ENCODE assay signal across 10 cellular contexts in genomic region chr2:96258393-96259022, GRCh38. TPM values are rescaled to one million over a fixed set of nuclear protein-coding genes. Genes with fewer than 3 reads are reported as not detected.
DNase-seq lines count a peak whose midpoint lies in the region; ATAC-seq, FAIRE-seq and TF ChIP-seq lines count a peak whose summit lies in the region.
"Had no signal": no experiment of that assay in that cellular context is flagged by ENCODE, and none has a peak within 500 bp of the region (broad histone marks: within the 10 kb centered on the region; RNA-seq: fewer than 3 reads in every experiment).

No MANE protein-coding gene starts in this region.

- WGBS in heart left ventricle, 4 donors: 60 to 72% (median 66%) methylated on average over 6 of the region's 6 CpGs

- intact Hi-C loops in activated B cell treated with CpG ODN at 0.5 μM for 24 hours (cut with micrococcal nuclease) (no loop called here), heart left ventricle (cut with DNase I) (loop anchor here in 1 of 10 donors (2.0 kb wide), 1 partner anchor 50 kb away; the partner anchor contains the start of gene STARD7), Calu3 (cut with micrococcal nuclease; ENCODE audit: unreplicated experiment) (no loop called here)

- FAIRE-seq in HTR-8/SVneo (lab: Jason Lieb, UNC): no peak

- H3K36me3 ChIP-seq in CD4-positive, CD25-positive, alpha-beta regulatory T cell (ENCODE audit: control insufficient read depth, insufficient read depth, low read length): peaks cover 63% of the 10 kb centered on the region
- H3K36me3 ChIP-seq in heart left ventricle: peaks cover 0 to 62% (median 55%) of the 10 kb centered on the region in 9 donors

- POLR2A ChIA-PET in activated B cell treated with CpG ODN at 0.5 μM for 24 hours (lab: Charles Lee): interaction anchor here (1.1 to 4.7 kb wide), 3 partner anchors 10 to 53 kb away, joined by 3 to 40 read pairs (median 4); partner anchors contain the start of gene STARD7

- no TSS peak for BruUV-seq in Calu3 (replicated peaks; lab: Mats Ljungman, UMichigan)

- H3K9me3 ChIP-seq in CD4-positive, CD25-positive, alpha-beta regulatory T cell (ENCODE audit: control insufficient read depth in 2 of 2, low read length in 2 of 2): no peaks in the 10 kb centered on the region
- no peaks in the 10 kb centered on the region for H3K9me3 ChIP-seq in heart left ventricle

- peak overlapping the region in 1 of 4 donors; percentile 24 for H3K4me3 Mint-ChIP-seq in CD4-positive, CD25-positive, alpha-beta regulatory T cell
- no peak overlapping the region for H3K4me3 Mint-ChIP-seq in activated B cell treated with CpG ODN at 0.5 μM for 24 hours
- H3K4me3 Mint-ChIP-seq in progenitor cell of endocrine pancreas (ENCODE audit: low read depth): no peak overlapping the region
- no peak overlapping the region for H3K4me3 Mint-ChIP-seq in Calu3 (ENCODE audit: low read depth, unreplicated experiment)
- H3K4me3 Mint-ChIP-seq: CD8-positive, alpha-beta memory T cell had no signal

- H3K9me3 Mint-ChIP-seq in CD4-positive, CD25-positive, alpha-beta regulatory T cell: no peaks in the 10 kb centered on the region
- H3K9me3 Mint-ChIP-seq in activated B cell treated with CpG ODN at 0.5 μM for 24 hours: no peaks in the 10 kb centered on the region
- H3K9me3 Mint-ChIP-seq in progenitor cell of endocrine pancreas (ENCODE audit: low read depth): no peaks in the 10 kb centered on the region
- no peaks in the 10 kb centered on the region for H3K9me3 Mint-ChIP-seq in Calu3 (ENCODE audit: low read depth, unreplicated experiment)
- H3K9me3 Mint-ChIP-seq: CD8-positive, alpha-beta memory T cell had no signal

- CTCF ChIA-PET in activated B cell treated with CpG ODN at 0.5 μM for 24 hours (lab: Charles Lee): interaction anchor here (1.0 to 4.2 kb wide), 3 partner anchors 24 to 84 kb away, joined by 3 to 22 read pairs (median 4); no protein-coding TSS in a partner anchor
- CTCF ChIA-PET in Calu3 (lab: Charles Lee): no interaction called here

- H3K27ac Mint-ChIP-seq in CD4-positive, CD25-positive, alpha-beta regulatory T cell: peak overlapping the region in 2 of 3 donors; percentile 76 to 80
- H3K27ac Mint-ChIP-seq in activated B cell treated with CpG ODN at 0.5 μM for 24 hours (peak overlapping the region; percentile 80), progenitor cell of endocrine pancreas (peak overlapping the region; percentile 67), Calu3 (ENCODE audit: unreplicated experiment) (no peak overlapping the region)

- peaks cover 5% of the 10 kb centered on the region for H3K27me3 Mint-ChIP-seq in CD4-positive, CD25-positive, alpha-beta regulatory T cell
- no peaks in the 10 kb centered on the region for H3K27me3 Mint-ChIP-seq in activated B cell treated with CpG ODN at 0.5 μM for 24 hours
- H3K27me3 Mint-ChIP-seq in progenitor cell of endocrine pancreas: no peaks in the 10 kb centered on the region
- no peaks in the 10 kb centered on the region for H3K27me3 Mint-ChIP-seq in Calu3 (ENCODE audit: unreplicated experiment)
- H3K27me3 Mint-ChIP-seq: CD8-positive, alpha-beta memory T cell had no signal

- ATAC-seq in CD4-positive, CD25-positive, alpha-beta regulatory T cell (ENCODE audit: low read depth in 2 of 2): no peak
- ATAC-seq in activated B cell treated with CpG ODN at 0.5 μM for 24 hours (ENCODE audit: low read depth) (no peak), heart left ventricle (peak; percentile 42 to 64 (median 48))

- no peaks in the 10 kb centered on the region for H3K27me3 ChIP-seq in CD4-positive, CD25-positive, alpha-beta regulatory T cell (ENCODE audit: control insufficient read depth, insufficient read depth, low read length)
- no peaks in the 10 kb centered on the region for H3K27me3 ChIP-seq in heart left ventricle

- H3K4me1 Mint-ChIP-seq in CD4-positive, CD25-positive, alpha-beta regulatory T cell: peaks cover 17 to 77% (median 44%) of the 10 kb centered on the region in 4 donors
- H3K4me1 Mint-ChIP-seq in activated B cell treated with CpG ODN at 0.5 μM for 24 hours: peaks cover 84% of the 10 kb centered on the region
- peaks cover 17% of the 10 kb centered on the region for H3K4me1 Mint-ChIP-seq in progenitor cell of endocrine pancreas (ENCODE audit: low read depth)
- peaks cover 19% of the 10 kb centered on the region for H3K4me1 Mint-ChIP-seq in Calu3 (ENCODE audit: low read depth, unreplicated experiment)

- H3K4me3 ChIP-seq in CD4-positive, CD25-positive, alpha-beta regulatory T cell (ENCODE audit: low read depth, low read length): no peak overlapping the region
- H3K4me3 ChIP-seq in heart left ventricle: no peak overlapping the region

- no peak overlapping the region for H3K27ac ChIP-seq in CD4-positive, CD25-positive, alpha-beta regulatory T cell (ENCODE audit: insufficient read depth, low read length, poor library complexity, severe bottlenecking)
- H3K27ac ChIP-seq in heart left ventricle: peak overlapping the region; percentile 62 to 96 (median 92)

- TF ChIP-seq POLR2A in heart left ventricle (IDR thresholded peaks at IDR 0.05): no peak

- DNase-seq in CD4-positive, CD25-positive, alpha-beta regulatory T cell: no peak
- no peak for DNase-seq in activated B cell treated with CpG ODN at 0.5 μM for 24 hours
- peak in 3 of 5 donors; percentile 42 to 62 (median 45) for DNase-seq in heart left ventricle
- DNase-seq in progenitor cell of endocrine pancreas (ENCODE audit: low spot score, unreplicated experiment): no peak
- no peak for DNase-seq in Calu3
- no peak for DNase-seq in HTR-8/SVneo (ENCODE audit: insufficient read length, low spot score)
- no peak for DNase-seq in central memory CD4-positive, alpha-beta T cell
- DNase-seq in stimulated activated CD8-positive, alpha-beta memory T cell treated with anti-CD3 and anti-CD28 coated beads, Interleukin-4, amount 100 ng/mL, for 48 hours: no peak
- DNase-seq: CD8-positive, alpha-beta memory T cell; KG1 had no signal

- TF ChIP-seq CTCF in activated B cell treated with CpG ODN at 0.5 μM for 24 hours (IDR thresholded peaks at IDR 0.05) (no peak), heart left ventricle (IDR thresholded peaks at IDR 0.05) (no peak), progenitor cell of endocrine pancreas (IDR thresholded peaks at IDR 0.05; ENCODE audit: unreplicated experiment) (no peak), Calu3 (IDR thresholded peaks at IDR 0.05; ENCODE audit: unreplicated experiment) (no peak)

- H3K36me3 Mint-ChIP-seq in CD4-positive, CD25-positive, alpha-beta regulatory T cell: peaks cover 23% of the 10 kb centered on the region
- peaks cover 69% of the 10 kb centered on the region for H3K36me3 Mint-ChIP-seq in activated B cell treated with CpG ODN at 0.5 μM for 24 hours (ENCODE audit: low read depth)
- H3K36me3 Mint-ChIP-seq in progenitor cell of endocrine pancreas (ENCODE audit: insufficient read depth): peaks cover 5% of the 10 kb centered on the region
- H3K36me3 Mint-ChIP-seq in Calu3 (ENCODE audit: insufficient read depth, unreplicated experiment): peaks cover 13% of the 10 kb centered on the region

- peaks cover 42% of the 10 kb centered on the region for H3K4me1 ChIP-seq in CD4-positive, CD25-positive, alpha-beta regulatory T cell (ENCODE audit: control insufficient read depth, insufficient read depth, low read length, poor library complexity, severe bottlenecking)
- peaks cover 37 to 100% (median 95%) of the 10 kb centered on the region in 12 donors for H3K4me1 ChIP-seq in heart left ventricle

RNA-seq across cellular contexts. Expression of gene TMEM127, which starts 7.3 kb away (rescaled TPM):
- total RNA-seq in CD4-positive, CD25-positive, alpha-beta regulatory T cell: 54.3 TPM
- polyA plus RNA-seq in CD4-positive, CD25-positive, alpha-beta regulatory T cell: 10 to 100 TPM; 27.6 to 40.4 (median 37.4) TPM
- total RNA-seq in activated B cell treated with CpG ODN at 0.5 μM for 24 hours (36.6 and 43.2 TPM in 2 replicates), heart left ventricle (100 to 1,000 TPM in 5 of 9 donors, 10 to 100 TPM in 4; 71.8 to 134 (median 103) TPM), progenitor cell of endocrine pancreas (34.5 and 37.2 TPM in 2 replicates), Calu3 (2022) (50.7 and 53.2 TPM in 2 replicates)
- 100 to 1,000 TPM in 1 of 2 donors, 10 to 100 TPM in 1; 18.6 to 124 TPM for polyA plus RNA-seq in heart left ventricle

RNA-seq across cellular contexts. Expression of gene CIAO1, which starts 7.5 kb away (rescaled TPM):
- total RNA-seq in CD4-positive, CD25-positive, alpha-beta regulatory T cell: 60.3 TPM
- polyA plus RNA-seq in CD4-positive, CD25-positive, alpha-beta regulatory T cell: 100 to 1,000 TPM in 1 of 4 donors, 10 to 100 TPM in 3; 83.0 to 102 (median 94.7) TPM
- 65.6 and 71.6 TPM in 2 replicates for total RNA-seq in activated B cell treated with CpG ODN at 0.5 μM for 24 hours
- total RNA-seq in heart left ventricle: 100 to 1,000 TPM in 2 of 9 donors, 10 to 100 TPM in 7; 57.7 to 109 (median 68.7) TPM
- 10 to 100 TPM; 20.5 to 94.0 TPM for polyA plus RNA-seq in heart left ventricle
- 77.1 and 79.2 TPM in 2 replicates for total RNA-seq in progenitor cell of endocrine pancreas
- 75.7 and 85.9 TPM in 2 replicates for total RNA-seq in Calu3 (2022)

RNA-seq across cellular contexts. Expression of gene SNRNP200, which starts 46.8 kb away (rescaled TPM):
- 295 TPM for total RNA-seq in CD4-positive, CD25-positive, alpha-beta regulatory T cell
- polyA plus RNA-seq in CD4-positive, CD25-positive, alpha-beta regulatory T cell: 10 to 100 TPM; 67.4 to 89.4 (median 83.4) TPM
- total RNA-seq in activated B cell treated with CpG ODN at 0.5 μM for 24 hours: 185 and 208 TPM in 2 replicates
- total RNA-seq in heart left ventricle: 10 to 100 TPM; 54.6 to 85.5 (median 66.6) TPM
- polyA plus RNA-seq in heart left ventricle: 10 to 100 TPM; 38.8 to 71.2 TPM
- 223 and 235 TPM in 2 replicates for total RNA-seq in progenitor cell of endocrine pancreas
- 140 and 143 TPM in 2 replicates for total RNA-seq in Calu3 (2022)

RNA-seq across cellular contexts. Expression of gene STARD7, which starts 49.9 kb away (rescaled TPM):
- total RNA-seq in CD4-positive, CD25-positive, alpha-beta regulatory T cell: 97.2 TPM
- 100 to 1,000 TPM; 177 to 208 (median 197) TPM for polyA plus RNA-seq in CD4-positive, CD25-positive, alpha-beta regulatory T cell
- total RNA-seq in activated B cell treated with CpG ODN at 0.5 μM for 24 hours: 148 and 158 TPM in 2 replicates
- total RNA-seq in heart left ventricle: 100 to 1,000 TPM; 148 to 526 (median 188) TPM
- polyA plus RNA-seq in heart left ventricle: 100 to 1,000 TPM in 1 of 2 donors, 10 to 100 TPM in 1; 58.3 to 520 TPM
- total RNA-seq in progenitor cell of endocrine pancreas: 117 and 118 TPM in 2 replicates
- 119 and 123 TPM in 2 replicates for total RNA-seq in Calu3 (2022)

Comparison
In these comparisons a context has a peak if more than half of its experiments do, and no peak if none do; other contexts are left out.
1. ATAC-seq: peak in heart left ventricle (4 of 4); none in CD4-positive, CD25-positive, alpha-beta regulatory T cell (0 of 2) and activated B cell treated with CpG ODN at 0.5 μM for 24 hours (single experiment).
2. DNase-seq: peak in heart left ventricle (3 of 5); none in CD4-positive, CD25-positive, alpha-beta regulatory T cell (0 of 3), activated B cell treated with CpG ODN at 0.5 μM for 24 hours (single experiment), progenitor cell of endocrine pancreas (single experiment), Calu3 (single experiment), HTR-8/SVneo (single experiment), central memory CD4-positive, alpha-beta T cell (single experiment) and stimulated activated CD8-positive, alpha-beta memory T cell treated with anti-CD3 and anti-CD28 coated beads, Interleukin-4, amount 100 ng/mL, for 48 hours (single experiment).